Comparison of ENCODE assay signal across 8 cellular contexts in genomic region chr6:62286470-62286843, GRCh38. TPM values are rescaled to one million over a fixed set of nuclear protein-coding genes. Genes with fewer than 3 reads are reported as not detected.
DNase-seq lines count a peak whose midpoint lies in the region; ATAC-seq and TF ChIP-seq lines count a peak whose summit lies in the region.

No MANE protein-coding gene starts in this region.

- peak in 1 of 4 donors; percentile 13 for DNase-seq in body of pancreas
- no peak for DNase-seq in ovary
- no peak for DNase-seq in stimulated activated CD4-positive, alpha-beta T cell treated with anti-CD3 and anti-CD28 coated beads, Interleukin-4, amount 100 ng/mL, for 4 hours
- no peak for DNase-seq in AG20443 (ENCODE audit: low spot score)
- no peak for DNase-seq in GOT3 (lab: John Stamatoyannopoulos, UW)
- DNase-seq in mammary epithelial cell, result no peak

- H3K36me3 ChIP-seq in body of pancreas (replicated peaks in 1 of 2; ENCODE audit: insufficient read depth in 1 of 2, low read depth in 2 of 2), result no peaks in the 10 kb centered on the region
- H3K36me3 ChIP-seq in ovary, result no peaks in the 10 kb centered on the region
- no peaks in the 10 kb centered on the region for H3K36me3 ChIP-seq in mammary epithelial cell (ENCODE audit: insufficient read depth, low read length)

- WGBS in body of pancreas, 2 donors, result 0 to 2% methylated on average over 13 of the region's 13 CpGs
- 2 to 5% (median 2%) methylated on average over 13 of the region's 13 CpGs for WGBS in ovary, 3 donors
- WGBS in mammary epithelial cell (ENCODE audit: low coverage, missing lambda C conversion rate), result 0% methylated on average over 2 of the region's 13 CpGs

- no peaks in the 10 kb centered on the region for H3K9me3 ChIP-seq in body of pancreas
- no peaks in the 10 kb centered on the region for H3K9me3 ChIP-seq in ovary
- no peaks in the 10 kb centered on the region for H3K9me3 ChIP-seq in mammary epithelial cell (replicated peaks; ENCODE audit: insufficient read depth, low read length)

- H3K4me2 ChIP-seq in mammary epithelial cell (ENCODE audit: insufficient read depth, low read depth, low read length), result no peak overlapping the region

- H3K27ac ChIP-seq in body of pancreas (no peak overlapping the region), ovary (no peak overlapping the region), mammary epithelial cell (ENCODE audit: insufficient read depth, low read depth, low read length) (no peak overlapping the region)

- H3K4me1 ChIP-seq in body of pancreas (peaks cover 14% of the 10 kb centered on the region), ovary (ENCODE audit: insufficient read depth) (no peaks in the 10 kb centered on the region), mammary epithelial cell (ENCODE audit: insufficient read depth, low read length) (no peaks in the 10 kb centered on the region)

- ATAC-seq in GM18868 (IDR thresholded peaks at IDR 0.05; ENCODE audit: unreplicated experiment), result peak; percentile 0
- peak; percentile 0 for ATAC-seq in HG02763 (IDR thresholded peaks at IDR 0.05; ENCODE audit: unreplicated experiment)
- peak; percentile 13 for ATAC-seq in body of pancreas

- H3K9ac ChIP-seq in mammary epithelial cell (ENCODE audit: insufficient read depth, low read length), result no peak overlapping the region

- H3K27me3 ChIP-seq in body of pancreas (peaks cover 0 to 5% of the 10 kb centered on the region in 2 donors), ovary (no peaks in the 10 kb centered on the region), mammary epithelial cell (ENCODE audit: insufficient read depth, low read length) (peaks cover 3% of the 10 kb centered on the region)

- intact Hi-C loops in body of pancreas (cut with DNase I) (no loop called here), ovary (cut with DNase I) (no loop called here), mammary epithelial cell (cut with micrococcal nuclease) (no loop called here)

- dilution Hi-C loops in mammary epithelial cell (cut with HindIII; ENCODE audit: low sequenced_read_pairs), result no loop called here

- in situ Hi-C loops in mammary epithelial cell (cut with MboI; ENCODE audit: low sequenced_read_pairs in 2 of 2), result no loop called here

- H2AFZ ChIP-seq in mammary epithelial cell (ENCODE audit: low read depth, low read length), result no peak overlapping the region

- BruUV-seq in mammary epithelial cell (replicated peaks; lab: Mats Ljungman, UMichigan), result no TSS peak

- no peak overlapping the region for H3K4me3 ChIP-seq in body of pancreas
- H3K4me3 ChIP-seq in ovary, result peak overlapping the region; percentile 9
- H3K4me3 ChIP-seq in mammary epithelial cell (replicated peaks in 1 of 3; ENCODE audit: insufficient read depth in 1 of 3, low read depth in 2 of 3, low read length in 3 of 3), result no peak overlapping the region

- TF ChIP-seq EP300 in ovary (IDR thresholded peaks at IDR 0.05), result no peak

- TF ChIP-seq CTCF in body of pancreas (IDR thresholded peaks at IDR 0.05) (no peak), ovary (IDR thresholded peaks at IDR 0.05) (no peak), mammary epithelial cell (conservative IDR thresholded peaks at IDR 0.05 in 1 of 2, IDR thresholded peaks at IDR 0.05 in 1 of 2; ENCODE audit: extremely low read depth in 1 of 2, insufficient read depth in 1 of 2, low read depth in 1 of 2, low read length in 2 of 2) (no peak)

- no peaks in the 10 kb centered on the region for H4K20me1 ChIP-seq in mammary epithelial cell (ENCODE audit: insufficient read depth, low read length)

- no peaks in the 10 kb centered on the region for H3K79me2 ChIP-seq in mammary epithelial cell (ENCODE audit: insufficient read depth, low read length)

- CTCF ChIA-PET in mammary epithelial cell (lab: Charles Lee; ENCODE audit: low non-redundant PET), result no interaction called here

- TF ChIP-seq POLR2A in body of pancreas (IDR thresholded peaks at IDR 0.05) (no peak), ovary (IDR thresholded peaks at IDR 0.05) (no peak)

RNA-seq across cellular contexts. Expression of gene KHDRBS2, which starts 0.4 kb away (rescaled TPM):
- total RNA-seq in body of pancreas, result not detected
- total RNA-seq in ovary, result 1 to 10 TPM in 1 of 7 donors, under 1 TPM in 4, not detected in 2; 0.10 to 2.2 (median 0.23) TPM
- under 1 TPM in 1 of 2 donors, not detected in 1; 0.07 TPM for polyA plus RNA-seq in ovary
- total RNA-seq in mammary epithelial cell, result not detected
- not detected for polyA plus RNA-seq in mammary epithelial cell
- not detected for polyA minus RNA-seq in mammary epithelial cell
